7 cellular contexts compared by ENCODE assay signal in genomic region chr3:32462191-32462986, GRCh38. TPM values are rescaled to one million over a fixed set of nuclear protein-coding genes. Genes with fewer than 3 reads are reported as not detected.
A peak's percentile ranks its signal among the peaks of the same experiment; 100 is the strongest.
DNase-seq lines count a peak whose midpoint lies in the region; ATAC-seq, FAIRE-seq and TF ChIP-seq lines count a peak whose summit lies in the region.
"Not testable (repeated sequence)": the region's sequence is repeated elsewhere in the genome, so short reads cannot be mapped to it uniquely, and the experiment has no call there.

No MANE protein-coding gene starts in this region.

- H3K9me3 Mint-ChIP-seq in T-helper 2 cell treated with Interferon-gamma antibody and Interleukin-4, amounts not matched to agents 5 μg/mL and 100 μg/mL, for 36 hours; activated naive CD4-positive, alpha-beta T cell treated with anti-CD3 and anti-CD28 coated beads for 36 hours: not testable (repeated sequence)

- not testable (repeated sequence) for TF ChIP-seq EP300 in H1 (IDR thresholded peaks at IDR 0.05; ENCODE audit: borderline replicate concordance in 1 of 2, low read depth in 2 of 2, low read length in 2 of 2)

- H3K36me3 ChIP-seq in DND-41 (ENCODE audit: insufficient read depth, low read length); H1 (ENCODE audit: control insufficient read depth in 2 of 4, insufficient read depth in 4 of 4, low read length in 3 of 4); right lobe of liver; trophoblast cell (ENCODE audit: control insufficient read depth in 1 of 2, insufficient read depth in 2 of 2, low read length in 2 of 2); thymus (ENCODE audit: control insufficient read depth, insufficient read depth): not testable (repeated sequence)

- TF ChIP-seq POLR2A in H1 (IDR thresholded peaks at IDR 0.05; ENCODE audit: control extremely low read depth in 1 of 2, low read depth in 2 of 2, low read length in 2 of 2); right lobe of liver (IDR thresholded peaks at IDR 0.05): not testable (repeated sequence)

- H3K4me2 ChIP-seq in DND-41 (ENCODE audit: insufficient read depth, low read length); H1 (ENCODE audit: insufficient read depth in 1 of 2, low read depth in 2 of 2, low read length in 2 of 2); trophoblast cell (ENCODE audit: low read length): not testable (repeated sequence)

- not testable (repeated sequence) for H2BK5ac ChIP-seq in H1 (ENCODE audit: low read depth, low read length); trophoblast cell (ENCODE audit: low read depth, low read length, poor library complexity)

- H3K9me3 ChIP-seq in DND-41 (ENCODE audit: insufficient read depth, low read length, severe bottlenecking); H1 (ENCODE audit: insufficient read depth in 2 of 2, low read depth in 1 of 2, low read length in 1 of 2); right lobe of liver; trophoblast cell (ENCODE audit: insufficient read depth, low read depth, low read length); thymus (ENCODE audit: control insufficient read depth): not testable (repeated sequence)

- H3K79me1 ChIP-seq in H1 (ENCODE audit: low read depth, low read length); trophoblast cell (ENCODE audit: low read length): not testable (repeated sequence)

- not testable (repeated sequence) for H3K79me2 ChIP-seq in DND-41 (ENCODE audit: insufficient read depth, low read length); H1 (ENCODE audit: control insufficient read depth in 1 of 2, insufficient read depth in 2 of 2, low read length in 2 of 2); trophoblast cell (ENCODE audit: control insufficient read depth, insufficient read depth, low read length, poor library complexity)

- H2BK12ac ChIP-seq in H1 (ENCODE audit: low read depth, low read length), result 0 out of 2 replicates have a peak overlapping the region, but pooled peaks have one; percentile 39
- H2BK12ac ChIP-seq in trophoblast cell (ENCODE audit: low read length), result not testable (repeated sequence)

- not testable (repeated sequence) for H3K4ac ChIP-seq in H1 (replicated peaks; ENCODE audit: insufficient read length, low read depth, low read length); trophoblast cell (ENCODE audit: low read depth, low read length)

- WGBS in H1 (ENCODE audit: extremely low coverage in 1 of 2, insufficient coverage in 1 of 2, insufficient read length in 1 of 2, insufficient replicate concordance in 2 of 2, low coverage in 1 of 2, low lambda C conversion rate in 2 of 2, missing lambda C conversion rate in 1 of 2), 2 experiments, result 69% methylated on average over 6 of the region's 9 CpGs; no CpG with 5 or more reads in 1 of the 2 experiments
- 33% methylated on average over 7 of the region's 9 CpGs for WGBS in right lobe of liver (ENCODE audit: insufficient coverage, low coverage, low lambda C conversion rate, missing lambda C conversion rate)
- WGBS in trophoblast cell (ENCODE audit: extremely low coverage, insufficient coverage, insufficient read length), result no CpG with 5 or more reads among the region's 9 CpGs
- WGBS in thymus, result 82% methylated on average over 7 of the region's 9 CpGs

- peaks cover 20% of the 10 kb centered on the region for H3K36me3 Mint-ChIP-seq in T-helper 2 cell treated with Interferon-gamma antibody and Interleukin-4, amounts not matched to agents 5 μg/mL and 100 μg/mL, for 36 hours (ENCODE audit: low read depth)
- not testable (repeated sequence) for H3K36me3 Mint-ChIP-seq in activated naive CD4-positive, alpha-beta T cell treated with anti-CD3 and anti-CD28 coated beads for 36 hours (ENCODE audit: low read depth)

- not testable (repeated sequence) for H4K12ac ChIP-seq in trophoblast cell (ENCODE audit: low read depth, low read length)

- not testable (repeated sequence) for ATAC-seq in DND-41 (ENCODE audit: insufficient read depth, low read depth); right lobe of liver

- TF ChIP-seq RAD21 in H1 (IDR thresholded peaks at IDR 0.05 in 1 of 2, conservative IDR thresholded peaks at IDR 0.05 in 1 of 2; ENCODE audit: low read depth in 2 of 2, low read length in 2 of 2), result not testable (repeated sequence)

- not testable (repeated sequence) for H3K56ac ChIP-seq in H1 (replicated peaks; ENCODE audit: insufficient read length, low read depth, low read length)

- H3K18ac ChIP-seq in H1 (ENCODE audit: extremely low read depth, low read length); trophoblast cell (ENCODE audit: low read length): not testable (repeated sequence)

- POLR2A ChIA-PET in H1 (lab: Charles Lee; ENCODE audit: partially characterized antibody), result interaction anchor here (1.3 to 1.4 kb wide), 2 partner anchors 40 to 42 kb away, joined by 3 read pairs; partner anchors contain the start of gene CMTM6

- H3K27me3 Mint-ChIP-seq in T-helper 2 cell treated with Interferon-gamma antibody and Interleukin-4, amounts not matched to agents 5 μg/mL and 100 μg/mL, for 36 hours (ENCODE audit: low read depth); activated naive CD4-positive, alpha-beta T cell treated with anti-CD3 and anti-CD28 coated beads for 36 hours (ENCODE audit: low read depth): not testable (repeated sequence)

- not testable (repeated sequence) for DNase-seq in DND-41, right lobe of liver, trophoblast cell
- peak; percentile 16 for DNase-seq in T-helper 2 cell treated with Interferon-gamma antibody and Interleukin-4, amounts not matched to agents 5 μg/mL and 100 μg/mL, for 36 hours (ENCODE audit: low spot score)
- peak; percentile 27 for DNase-seq in activated naive CD4-positive, alpha-beta T cell treated with anti-CD3 and anti-CD28 coated beads for 36 hours
- DNase-seq in H1 (ENCODE audit: low read depth in 1 of 2, low spot score in 2 of 2), result peak in 1 of 2 experiments; percentile 41

- H3K14ac ChIP-seq in H1 (ENCODE audit: insufficient read length); trophoblast cell (ENCODE audit: low read length): not testable (repeated sequence)

- not testable (repeated sequence) for TF ChIP-seq CTCF in DND-41 (IDR thresholded peaks at IDR 0.05; ENCODE audit: borderline replicate concordance, extremely low read depth, low read length, poor library complexity, severe bottlenecking); H1 (IDR thresholded peaks at IDR 0.05; ENCODE audit: control extremely low read depth in 1 of 3, insufficient read depth in 1 of 3, low read depth in 1 of 3, low read length in 3 of 3); right lobe of liver (IDR thresholded peaks at IDR 0.05)

- H2AFZ ChIP-seq in DND-41 (ENCODE audit: low read depth, low read length); H1 (ENCODE audit: low read length); trophoblast cell (ENCODE audit: insufficient read depth, low read length, poor library complexity): not testable (repeated sequence)

- H3K4me3 ChIP-seq in DND-41 (ENCODE audit: low read depth in 1 of 2, low read length in 2 of 2); H1 (ENCODE audit: extremely low read depth in 1 of 4, insufficient read depth in 2 of 4, low read depth in 3 of 4, low read length in 4 of 4); trophoblast cell (ENCODE audit: low read depth, low read length); thymus (ENCODE audit: low read length): not testable (repeated sequence)
- H3K4me3 ChIP-seq in right lobe of liver, result peak overlapping the region in 1 of 3 donors; percentile 4

- H3K27ac ChIP-seq in DND-41 (ENCODE audit: low read length) (peak overlapping the region; percentile 56; the same call in 1 of the 2 replicates), H1 (ENCODE audit: low read depth, low read length) (0 out of 2 replicates have a peak overlapping the region, but pooled peaks have one; percentile 36), right lobe of liver (peak overlapping the region; percentile 37 to 43 (median 38)), trophoblast cell (ENCODE audit: low read depth, low read length) (peak overlapping the region; percentile 49), thymus (ENCODE audit: low read depth) (peak overlapping the region; percentile 6)

- H3K27me3 ChIP-seq in DND-41 (ENCODE audit: insufficient read depth, low read length, poor library complexity); H1 (replicated peaks in 1 of 4; ENCODE audit: control insufficient read depth in 3 of 4, extremely low read depth in 1 of 4, insufficient read depth in 3 of 4, low read length in 3 of 4); right lobe of liver; trophoblast cell (ENCODE audit: insufficient read depth, low read length); thymus (ENCODE audit: control insufficient read depth, insufficient read depth): not testable (repeated sequence)

- not testable (repeated sequence) for H4K20me1 ChIP-seq in DND-41 (ENCODE audit: insufficient read depth, low read length); H1 (replicated peaks in 1 of 2; ENCODE audit: control insufficient read depth in 1 of 2, insufficient read depth in 2 of 2, low read length in 2 of 2)

- H2BK120ac ChIP-seq in H1 (replicated peaks; ENCODE audit: low read depth, low read length); trophoblast cell (ENCODE audit: insufficient read depth, low read length, poor library complexity): not testable (repeated sequence)

- H3K27ac Mint-ChIP-seq in T-helper 2 cell treated with Interferon-gamma antibody and Interleukin-4, amounts not matched to agents 5 μg/mL and 100 μg/mL, for 36 hours; activated naive CD4-positive, alpha-beta T cell treated with anti-CD3 and anti-CD28 coated beads for 36 hours: not testable (repeated sequence)

- H2BK15ac ChIP-seq in H1 (ENCODE audit: low read length), result not testable (repeated sequence)

- H3K4me1 ChIP-seq in DND-41 (ENCODE audit: insufficient read depth, low read length), result peaks cover 46% of the 10 kb centered on the region
- peaks cover 11 to 18% (median 13%) of the 10 kb centered on the region in 4 experiments for H3K4me1 ChIP-seq in H1 (replicated peaks in 1 of 4; ENCODE audit: control insufficient read depth in 3 of 4, insufficient read depth in 4 of 4, low read length in 3 of 4)
- H3K4me1 ChIP-seq in right lobe of liver, result not testable (repeated sequence)
- H3K4me1 ChIP-seq in trophoblast cell (ENCODE audit: control insufficient read depth in 1 of 2, insufficient read depth in 2 of 2, low read length in 2 of 2), result peaks cover 6 to 12% of the 10 kb centered on the region in 2 experiments
- H3K4me1 ChIP-seq in thymus (ENCODE audit: control insufficient read depth, insufficient read depth, low read length), result peaks cover 26% of the 10 kb centered on the region

- H2AK5ac ChIP-seq in H1 (ENCODE audit: low read depth, low read length); trophoblast cell (ENCODE audit: low read length): not testable (repeated sequence)

- H4K91ac ChIP-seq in H1 (replicated peaks; ENCODE audit: insufficient read length, low read length); trophoblast cell (ENCODE audit: low read depth, low read length): not testable (repeated sequence)

- not testable (repeated sequence) for H3K9ac ChIP-seq in DND-41 (ENCODE audit: low read depth, low read length); H1 (replicated peaks in 1 of 4; ENCODE audit: extremely low read depth in 1 of 4, low read depth in 3 of 4, low read length in 3 of 4); trophoblast cell (ENCODE audit: low read length)

- H3K4me1 Mint-ChIP-seq in T-helper 2 cell treated with Interferon-gamma antibody and Interleukin-4, amounts not matched to agents 5 μg/mL and 100 μg/mL, for 36 hours (ENCODE audit: low read depth), result peaks cover 25% of the 10 kb centered on the region
- H3K4me1 Mint-ChIP-seq in activated naive CD4-positive, alpha-beta T cell treated with anti-CD3 and anti-CD28 coated beads for 36 hours (ENCODE audit: low read depth), result peaks cover 18% of the 10 kb centered on the region

- CTCF ChIA-PET in activated naive CD4-positive, alpha-beta T cell treated with anti-CD3 and anti-CD28 coated beads for 36 hours (lab: Charles Lee), result interaction anchor here (0.9 to 2.0 kb wide), 3 partner anchors 43 to 91 kb away, joined by 3 to 5 read pairs (median 4); no protein-coding TSS in a partner anchor
- CTCF ChIA-PET in H1 (lab: Charles Lee; ENCODE audit: partially characterized antibody), result interaction anchor here (0.6 to 2.1 kb wide), 6 partner anchors 35 to 563 kb away, joined by 3 to 7 read pairs (median 3); no protein-coding TSS in a partner anchor

- not testable (repeated sequence) for H3K23me2 ChIP-seq in H1 (ENCODE audit: low read depth, low read length)

- not testable (repeated sequence) for H3K4me3 Mint-ChIP-seq in T-helper 2 cell treated with Interferon-gamma antibody and Interleukin-4, amounts not matched to agents 5 μg/mL and 100 μg/mL, for 36 hours; activated naive CD4-positive, alpha-beta T cell treated with anti-CD3 and anti-CD28 coated beads for 36 hours

- not testable (repeated sequence) for H4K8ac ChIP-seq in H1 (ENCODE audit: extremely low read depth, insufficient read depth, low read length); trophoblast cell (ENCODE audit: low read depth, low read length)

- FAIRE-seq in H1 (lab: Jason Lieb, UNC), result not testable (repeated sequence)

- intact Hi-C loops in activated naive CD4-positive, alpha-beta T cell treated with anti-CD3 and anti-CD28 coated beads for 36 hours (cut with micrococcal nuclease), result loop anchor here (10.0 kb wide), 1 partner anchor 348 kb away; no protein-coding TSS in a partner anchor
- intact Hi-C loops in right lobe of liver (cut with DNase I), result not testable (repeated sequence)

- not testable (repeated sequence) for H4K5ac ChIP-seq in H1 (ENCODE audit: insufficient read length, low read depth, low read length)

- not testable (repeated sequence) for H2BK20ac ChIP-seq in H1 (ENCODE audit: low read length)

- H3K23ac ChIP-seq in H1 (ENCODE audit: insufficient read length); trophoblast cell (ENCODE audit: low read length): not testable (repeated sequence)

RNA-seq across cellular contexts. Expression of gene CMTM6, which starts 40.3 kb away (rescaled TPM):
- 10 to 100 TPM; 43.7 to 44.3 TPM for total RNA-seq in activated naive CD4-positive, alpha-beta T cell treated with anti-CD3 and anti-CD28 coated beads for 36 hours
- 46.8 and 51.5 TPM in 2 replicates for total RNA-seq in H1 (2021; fragmentation: NEBNext Ultra II Directional; extraction: Animal tissue kit (Norgen Biotek cat#: 25700))
- 14.0 and 24.0 TPM in 2 replicates for polyA plus RNA-seq in H1 (2011; rRNA removed)
- polyA plus RNA-seq in H1 (2011; cell fraction: cytosol; rRNA removed), result 24.6 TPM
- polyA plus RNA-seq in H1 (2011; cell fraction: nucleus; rRNA removed), result 18.4 TPM
- 18.6 to 30.7 TPM (median 21.9 TPM) in 4 replicates for polyA plus RNA-seq in H1 (2012, experiment 1 of 2)
- 4.9 TPM for polyA plus RNA-seq in H1 (2012, experiment 2 of 2)
- 62.4 TPM for polyA plus RNA-seq in H1 (2013, experiment 1 of 2)
- 70.2 TPM for polyA plus RNA-seq in H1 (2013, experiment 2 of 2)
- 17.8 and 22.2 TPM in 2 replicates for polyA minus RNA-seq in H1 (2011; rRNA and poly(A)+ RNA removed)
- 10.1 TPM for polyA minus RNA-seq in H1 (2011; cell fraction: cytosol; rRNA and poly(A)+ RNA removed)
- polyA minus RNA-seq in H1 (2011; cell fraction: nucleus; rRNA and poly(A)+ RNA removed), result 31.1 TPM
- 10 to 100 TPM; 45.2 to 69.1 (median 57.2) TPM for total RNA-seq in right lobe of liver
- polyA plus RNA-seq in trophoblast cell (2013), result 43.3 and 44.3 TPM in 2 replicates
- polyA plus RNA-seq in thymus, result 46.3 TPM

Comparison
In these comparisons a context has a peak if more than half of its experiments do, and no peak if none do; other contexts are left out.
1. H3K27ac ChIP-seq: peak in every context shown above with its lines; median percentile 56 in DND-41; 49 in trophoblast cell; 38 in right lobe of liver; 36 in H1; 6 in thymus.